ENCODE assay signal across 8 cellular contexts in the genomic region with DNA sequence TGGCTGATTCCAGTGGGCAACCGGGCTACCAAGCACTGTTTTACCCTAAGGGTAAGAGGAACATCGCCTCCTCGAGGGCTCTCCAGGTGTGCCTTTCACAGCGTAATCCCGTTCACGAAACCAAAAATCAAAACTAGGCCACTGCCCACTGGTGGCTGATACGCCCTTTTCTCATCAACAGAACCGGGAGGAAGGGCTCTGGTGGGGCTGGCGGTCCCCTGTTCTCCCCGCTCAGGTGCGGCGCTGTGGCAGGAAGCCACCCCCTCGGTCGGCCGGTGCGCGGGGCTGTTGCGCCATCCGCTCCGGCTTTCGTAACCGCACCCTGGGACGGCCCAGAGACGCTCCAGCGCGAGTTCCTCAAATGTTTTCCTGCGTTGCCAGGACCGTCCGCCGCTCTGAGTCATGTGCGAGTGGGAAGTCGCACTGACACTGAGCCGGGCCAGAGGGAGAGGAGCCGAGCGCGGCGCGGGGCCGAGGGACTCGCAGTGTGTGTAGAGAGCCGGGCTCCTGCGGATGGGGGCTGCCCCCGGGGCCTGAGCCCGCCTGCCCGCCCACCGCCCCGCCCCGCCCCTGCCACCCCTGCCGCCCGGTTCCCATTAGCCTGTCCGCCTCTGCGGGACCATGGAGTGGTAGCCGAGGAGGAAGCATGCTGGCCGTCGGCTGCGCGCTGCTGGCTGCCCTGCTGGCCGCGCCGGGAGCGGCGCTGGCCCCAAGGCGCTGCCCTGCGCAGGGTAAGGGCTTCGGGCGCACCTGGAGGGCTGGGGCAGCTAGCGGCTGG. TPM values are rescaled to one million over a fixed set of nuclear protein-coding genes. Genes with fewer than 3 reads are reported as not detected.
DNase-seq lines count a peak whose midpoint lies in the region; ATAC-seq and TF ChIP-seq lines count a peak whose summit lies in the region.

Gene IL6R (plus strand): TSS at position 360 of the 778 bp plus-strand sequence. CDS start 287 bp downstream, at position 647.

- no peak within 1 kb of the TSS for H3K27ac Mint-ChIP-seq in activated CD8-positive, alpha-beta memory T cell treated with anti-CD3 and anti-CD28 coated beads, Interleukin-2, amount 10 ng/mL, durations not matched to agents 7 days and 5 days
- H3K27ac Mint-ChIP-seq in endothelial cell (ENCODE audit: unreplicated experiment): peak within 1 kb of the TSS; percentile 57
- H3K27ac Mint-ChIP-seq in memory B cell: peak within 1 kb of the TSS; percentile 65

- ATAC-seq in HG02571 (IDR thresholded peaks at IDR 0.05; ENCODE audit: unreplicated experiment): peak; percentile 27
- ATAC-seq in activated CD8-positive, alpha-beta memory T cell treated with anti-CD3 and anti-CD28 coated beads, Interleukin-2, amount 10 ng/mL, durations not matched to agents 7 days and 5 days: peak; percentile 61
- ATAC-seq in memory B cell (ENCODE audit: low read depth): peak; percentile 65

- DNase-seq in GF-D8 (lab: John Stamatoyannopoulos, UW) (peak; percentile 84), NCI-H69 (lab: John Stamatoyannopoulos, UW) (peak; percentile 64), endothelial cell (ENCODE audit: low spot score) (peak; percentile 65), memory B cell (ENCODE audit: low spot score in 2 of 2) (peak; percentile 63 to 70), NCI-H1092 (lab: John Stamatoyannopoulos, UW) (no peak)
- peak; percentile 68 for DNase-seq in activated CD8-positive, alpha-beta memory T cell treated with anti-CD3 and anti-CD28 coated beads, Interleukin-2, amount 10 ng/mL, durations not matched to agents 7 days and 5 days
- DNase-seq in stimulated activated CD4-positive, alpha-beta T cell treated with anti-CD3 and anti-CD28 coated beads, TNF-alpha, amount 100 ng/mL, for 48 hours (ENCODE audit: low read depth in 3 of 3): peak in 2 of 3 donors; percentile 58 to 59

- H3K36me3 Mint-ChIP-seq in activated CD8-positive, alpha-beta memory T cell treated with anti-CD3 and anti-CD28 coated beads, Interleukin-2, amount 10 ng/mL, durations not matched to agents 7 days and 5 days: no peaks in the 10 kb centered on the region
- H3K36me3 Mint-ChIP-seq in endothelial cell (ENCODE audit: low read depth, unreplicated experiment) (no peaks in the 10 kb centered on the region), memory B cell (no peaks in the 10 kb centered on the region)

- no peak for TF ChIP-seq CTCF in endothelial cell (IDR thresholded peaks at IDR 0.05; ENCODE audit: unreplicated experiment)

- H3K4me3 Mint-ChIP-seq in activated CD8-positive, alpha-beta memory T cell treated with anti-CD3 and anti-CD28 coated beads, Interleukin-2, amount 10 ng/mL, durations not matched to agents 7 days and 5 days: peak within 1 kb of the TSS; percentile 59
- H3K4me3 Mint-ChIP-seq in endothelial cell (ENCODE audit: unreplicated experiment) (peak within 1 kb of the TSS; percentile 65), memory B cell (peak within 1 kb of the TSS; percentile 89)

- CTCF ChIA-PET in activated CD8-positive, alpha-beta memory T cell treated with anti-CD3 and anti-CD28 coated beads, Interleukin-2, amount 10 ng/mL, durations not matched to agents 7 days and 5 days (lab: Charles Lee): interaction anchor here (0.9 to 3.2 kb wide), 4 partner anchors 20 to 90 kb away, joined by 3 to 13 read pairs (median 6); no protein-coding TSS in a partner anchor

- H3K9me3 Mint-ChIP-seq in activated CD8-positive, alpha-beta memory T cell treated with anti-CD3 and anti-CD28 coated beads, Interleukin-2, amount 10 ng/mL, durations not matched to agents 7 days and 5 days (ENCODE audit: low read depth): no peaks in the 10 kb centered on the region
- H3K9me3 Mint-ChIP-seq in endothelial cell (ENCODE audit: unreplicated experiment) (no peaks in the 10 kb centered on the region), memory B cell (no peaks in the 10 kb centered on the region)

- peaks cover 60% of the 10 kb centered on the region for H3K4me1 Mint-ChIP-seq in activated CD8-positive, alpha-beta memory T cell treated with anti-CD3 and anti-CD28 coated beads, Interleukin-2, amount 10 ng/mL, durations not matched to agents 7 days and 5 days
- H3K4me1 Mint-ChIP-seq in endothelial cell (ENCODE audit: unreplicated experiment) (peaks cover 11% of the 10 kb centered on the region), memory B cell (peaks cover 45% of the 10 kb centered on the region)

- peaks cover 48% of the 10 kb centered on the region for H3K27me3 Mint-ChIP-seq in activated CD8-positive, alpha-beta memory T cell treated with anti-CD3 and anti-CD28 coated beads, Interleukin-2, amount 10 ng/mL, durations not matched to agents 7 days and 5 days
- H3K27me3 Mint-ChIP-seq in endothelial cell (ENCODE audit: unreplicated experiment): peaks cover 3% of the 10 kb centered on the region
- no peaks in the 10 kb centered on the region for H3K27me3 Mint-ChIP-seq in memory B cell

RNA-seq across cellular contexts. Expression of gene IL6R, which starts in this region (rescaled TPM):
- under 1 TPM; 0.53 to 0.66 TPM for total RNA-seq in activated CD8-positive, alpha-beta memory T cell treated with anti-CD3 and anti-CD28 coated beads, Interleukin-2, amount 10 ng/mL, durations not matched to agents 7 days and 5 days
- total RNA-seq in endothelial cell (ENCODE audit: unreplicated experiment): 1.0 TPM

Comparison
In these comparisons a context has a peak if more than half of its experiments do, and no peak if none do; other contexts are left out.
1. Peak in DNase-seq and ATAC-seq in activated CD8-positive, alpha-beta memory T cell treated with anti-CD3 and anti-CD28 coated beads, Interleukin-2, amount 10 ng/mL, durations not matched to agents 7 days and 5 days; RNA of the gene not detected or under 1 TPM.